12 cellular contexts compared by ENCODE assay signal in genomic region chr6:144364208-144364718, GRCh38.
DNase-seq lines count a peak whose midpoint lies in the region; ATAC-seq, FAIRE-seq and TF ChIP-seq lines count a peak whose summit lies in the region.
"Had no signal": no experiment of that assay in that cellular context is flagged by ENCODE, and none has a peak within 500 bp of the region (broad histone marks: within the 10 kb centered on the region; RNA-seq: fewer than 3 reads in every experiment).

No MANE protein-coding gene starts in this region.

- FAIRE-seq in GM12891 (lab: Jason Lieb, UNC) (peak; percentile 55), D721Med (lab: Jason Lieb, UNC) (no peak)
- FAIRE-seq: endothelial cell of umbilical vein had no signal

- peak overlapping the region; percentile 39 for H3K27ac Mint-ChIP-seq in activated naive CD8-positive, alpha-beta T cell treated with anti-CD3 and anti-CD28 coated beads for 36 hours
- peak overlapping the region; percentile 28 to 81 (median 50) for H3K27ac Mint-ChIP-seq in naive thymus-derived CD8-positive, alpha-beta T cell

- ATAC-seq in naive thymus-derived CD8-positive, alpha-beta T cell = no peak

- peaks cover 41% of the 10 kb centered on the region for H3K36me3 Mint-ChIP-seq in activated naive CD8-positive, alpha-beta T cell treated with anti-CD3 and anti-CD28 coated beads for 36 hours
- H3K36me3 Mint-ChIP-seq in naive thymus-derived CD8-positive, alpha-beta T cell = peaks cover 0 to 45% (median 15%) of the 10 kb centered on the region in 3 donors

- H3K4me1 Mint-ChIP-seq in activated naive CD8-positive, alpha-beta T cell treated with anti-CD3 and anti-CD28 coated beads for 36 hours = peaks cover 59% of the 10 kb centered on the region
- peaks cover 36 to 76% (median 71%) of the 10 kb centered on the region in 4 donors for H3K4me1 Mint-ChIP-seq in naive thymus-derived CD8-positive, alpha-beta T cell

- POLR2A ChIA-PET in naive thymus-derived CD8-positive, alpha-beta T cell (lab: Charles Lee) = interaction anchor here (0.6 kb wide), 1 partner anchor 282 kb away, joined by 5 read pairs; no protein-coding TSS in a partner anchor

- DNase-seq in CD1c-positive myeloid dendritic cell (ENCODE audit: extremely low spot score) (peak; percentile 83), GM12891 (ENCODE audit: insufficient read length, low spot score) (no peak), D721Med (ENCODE audit: insufficient read length, low spot score) (no peak), nucleus accumbens (lab: John Stamatoyannopoulos, UW) (no peak), LoVo (ENCODE audit: low spot score) (no peak)
- no peak for DNase-seq in activated naive CD8-positive, alpha-beta T cell treated with anti-CD3 and anti-CD28 coated beads for 36 hours
- no peak for DNase-seq in naive thymus-derived CD8-positive, alpha-beta T cell
- DNase-seq: activated CD8-positive, alpha-beta memory T cell treated with anti-CD3 and anti-CD28 coated beads, Interleukin-2, amount 50 U/mL, for 4 hours; MM.1S; NCI-H446; stimulated activated CD4-positive, alpha-beta T cell treated with anti-CD3 and anti-CD28 coated beads, Interleukin-2, amount 100 ng/mL, for 48 hours had no signal

- H3K4me3 Mint-ChIP-seq in activated naive CD8-positive, alpha-beta T cell treated with anti-CD3 and anti-CD28 coated beads for 36 hours = no peak overlapping the region
- peak overlapping the region in 9 of 10 donors; percentile 1 to 43 (median 34) for H3K4me3 Mint-ChIP-seq in naive thymus-derived CD8-positive, alpha-beta T cell

- TF ChIP-seq CTCF in D721Med (IDR thresholded peaks at IDR 0.05; ENCODE audit: insufficient read depth, missing control alignments) = no peak

- H3K27me3 Mint-ChIP-seq in activated naive CD8-positive, alpha-beta T cell treated with anti-CD3 and anti-CD28 coated beads for 36 hours = no peaks in the 10 kb centered on the region
- H3K27me3 Mint-ChIP-seq in naive thymus-derived CD8-positive, alpha-beta T cell = no peaks in the 10 kb centered on the region

- H3K9me3 Mint-ChIP-seq in activated naive CD8-positive, alpha-beta T cell treated with anti-CD3 and anti-CD28 coated beads for 36 hours = peaks cover 1% of the 10 kb centered on the region
- H3K9me3 Mint-ChIP-seq in naive thymus-derived CD8-positive, alpha-beta T cell = no peaks in the 10 kb centered on the region

- no peak for TF ChIP-seq POLR2A in GM12891 (IDR thresholded peaks at IDR 0.05; ENCODE audit: low read depth, low read length)

TF ChIP-seq in GM12891, 5 proteins besides CTCF, POLR2A, EP300 and RAD21:
- TF ChIP-seq TAF1 (IDR thresholded peaks at IDR 0.05; ENCODE audit: low read depth, low read length) (no peak), PAX5 (IDR thresholded peaks at IDR 0.05; ENCODE audit: insufficient read depth, low read length, severe bottlenecking) (no peak), POLR2AphosphoS5 (IDR thresholded peaks at IDR 0.05; ENCODE audit: low read depth, low read length) (no peak), SPI1 (IDR thresholded peaks at IDR 0.05; ENCODE audit: low read depth, low read length) (no peak), POU2F2 (IDR thresholded peaks at IDR 0.05; ENCODE audit: low read depth, low read length) (no peak)
